8 cellular contexts compared by ENCODE assay signal in the genomic region with DNA sequence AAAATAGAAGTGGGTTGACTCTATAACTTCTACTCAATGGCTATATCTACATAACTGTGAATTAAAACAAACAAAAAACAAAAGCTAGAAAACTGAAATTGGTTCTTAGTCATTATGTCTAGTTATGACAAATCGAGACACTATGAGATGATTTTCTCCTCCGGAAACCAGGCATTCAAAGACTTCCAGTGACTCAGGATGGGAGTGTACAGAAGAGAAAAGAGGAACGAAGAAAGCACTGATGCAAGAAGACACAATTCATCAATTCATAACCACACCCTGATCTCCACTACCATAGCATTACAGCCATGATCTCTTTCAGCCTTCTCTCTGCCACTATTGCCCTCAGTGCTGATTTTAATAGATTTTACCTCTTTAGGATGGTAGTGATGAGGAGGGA.
A peak's percentile ranks its signal among the peaks of the same experiment; 100 is the strongest.
DNase-seq lines count a peak whose midpoint lies in the region; ATAC-seq lines count a peak whose summit lies in the region.

No MANE protein-coding gene starts in this region.

- DNase-seq in NOMO-1 treated with DMSO at 0.1 percent for 48 hours (lab: John Stamatoyannopoulos, UW; ENCODE audit: unreplicated experiment), result peak; percentile 95
- DNase-seq in kidney glomerular epithelial cell (lab: John Stamatoyannopoulos, UW), result peak; percentile 52
- DNase-seq in DMS53 (lab: John Stamatoyannopoulos, UW), result no peak
- DNase-seq in activated naive CD8-positive, alpha-beta T cell treated with anti-CD3 and anti-CD28 coated beads, Interleukin-2, amount 50 U/mL, for 24 hours, result no peak
- no peak for DNase-seq in SKM-1 treated with dmso at 0.1 percent for 144 hours (lab: John Stamatoyannopoulos, UW; ENCODE audit: unreplicated experiment)
- DNase-seq in HUDEP-2 (lab: John Stamatoyannopoulos, UW; ENCODE audit: unreplicated experiment in 76 of 76), result no peak

- no peaks in the 10 kb centered on the region for H3K9me3 Mint-ChIP-seq in activated naive CD8-positive, alpha-beta T cell treated with anti-CD3 and anti-CD28 coated beads, Interleukin-2, amount 50 U/mL, for 24 hours

- H3K27ac Mint-ChIP-seq in activated naive CD8-positive, alpha-beta T cell treated with anti-CD3 and anti-CD28 coated beads, Interleukin-2, amount 50 U/mL, for 24 hours, result no peak overlapping the region

- ATAC-seq in GM18861 (IDR thresholded peaks at IDR 0.05; ENCODE audit: unreplicated experiment) (peak; percentile 99), HG02852 (IDR thresholded peaks at IDR 0.05; ENCODE audit: unreplicated experiment) (peak; percentile 99)
- ATAC-seq in activated naive CD8-positive, alpha-beta T cell treated with anti-CD3 and anti-CD28 coated beads, Interleukin-2, amount 50 U/mL, for 24 hours, result no peak

- H3K4me3 Mint-ChIP-seq in activated naive CD8-positive, alpha-beta T cell treated with anti-CD3 and anti-CD28 coated beads, Interleukin-2, amount 50 U/mL, for 24 hours, result no peak overlapping the region

- no peaks in the 10 kb centered on the region for H3K36me3 Mint-ChIP-seq in activated naive CD8-positive, alpha-beta T cell treated with anti-CD3 and anti-CD28 coated beads, Interleukin-2, amount 50 U/mL, for 24 hours (ENCODE audit: low read depth)

- H3K27me3 Mint-ChIP-seq in activated naive CD8-positive, alpha-beta T cell treated with anti-CD3 and anti-CD28 coated beads, Interleukin-2, amount 50 U/mL, for 24 hours, result no peaks in the 10 kb centered on the region

- peaks cover 2% of the 10 kb centered on the region for H3K4me1 Mint-ChIP-seq in activated naive CD8-positive, alpha-beta T cell treated with anti-CD3 and anti-CD28 coated beads, Interleukin-2, amount 50 U/mL, for 24 hours

Comparison
In these comparisons a context has a peak if more than half of its experiments do, and no peak if none do; other contexts are left out.
1. DNase-seq: peak in NOMO-1 treated with DMSO at 0.1 percent for 48 hours (single experiment) and kidney glomerular epithelial cell (single experiment); none in DMS53 (single experiment), activated naive CD8-positive, alpha-beta T cell treated with anti-CD3 and anti-CD28 coated beads, Interleukin-2, amount 50 U/mL, for 24 hours (single experiment), SKM-1 treated with dmso at 0.1 percent for 144 hours (single experiment) and HUDEP-2 (0 of 76).